Comparison of ENCODE assay signal across 20 cellular contexts in the genomic region with DNA sequence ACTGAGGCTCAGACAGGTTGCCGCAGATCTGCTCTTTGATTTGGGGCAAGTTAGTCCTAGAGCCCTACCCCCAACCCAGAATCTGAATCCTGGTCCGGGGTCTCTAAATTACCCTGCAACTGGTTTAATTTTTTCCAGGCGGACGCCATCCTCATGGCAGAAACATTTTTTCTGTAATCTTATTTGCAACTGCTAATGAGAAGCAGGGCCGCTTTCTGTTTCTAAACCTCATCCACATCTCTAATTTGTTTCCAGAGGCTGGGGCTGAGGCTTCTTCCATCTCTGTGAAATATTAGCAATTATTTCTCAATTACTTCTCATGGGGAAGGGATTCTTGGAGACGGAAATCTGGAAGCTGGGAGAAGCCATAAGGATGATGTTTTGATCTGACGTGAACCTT.
"Had no signal": no experiment of that assay in that cellular context is flagged by ENCODE, and none has a peak within 500 bp of the region (broad histone marks: within the 10 kb centered on the region; RNA-seq: fewer than 3 reads in every experiment).

No MANE protein-coding gene starts in this region.

- H3K4me1 ChIP-seq: tibial artery had no signal

- H3K9me3 Mint-ChIP-seq: activated B cell treated with CpG ODN at 0.5 μM for 24 hours; activated naive CD8-positive, alpha-beta T cell treated with anti-CD3 and anti-CD28 coated beads for 36 hours; effector memory CD8-positive, alpha-beta T cell; memory B cell; stimulated activated naive B cell treated with anti-CD40 and anti-IgM and Interleukin-4, amounts not matched to agents 10 μg/mL and 1 μg/mL and 100 μg/mL, for 72 hours had no signal

- H3K27ac Mint-ChIP-seq: activated B cell treated with CpG ODN at 0.5 μM for 24 hours; activated CD4-positive, alpha-beta T cell treated with anti-CD3 and anti-CD28 coated beads, Interleukin-2, amount 10 ng/mL, durations not matched to agents 7 days and 5 days; activated naive CD8-positive, alpha-beta T cell treated with anti-CD3 and anti-CD28 coated beads for 36 hours; effector memory CD8-positive, alpha-beta T cell; memory B cell; stimulated activated naive B cell treated with anti-CD40 and anti-IgM and Interleukin-4, amounts not matched to agents 10 μg/mL and 1 μg/mL and 100 μg/mL, for 72 hours had no signal

- H3K36me3 Mint-ChIP-seq: activated naive CD8-positive, alpha-beta T cell treated with anti-CD3 and anti-CD28 coated beads for 36 hours; memory B cell; stimulated activated naive B cell treated with anti-CD40 and anti-IgM and Interleukin-4, amounts not matched to agents 10 μg/mL and 1 μg/mL and 100 μg/mL, for 72 hours had no signal

- ATAC-seq: effector memory CD8-positive, alpha-beta T cell; left lung; stimulated activated naive B cell treated with anti-CD40 and anti-IgM and Interleukin-4, amounts not matched to agents 10 μg/mL and 1 μg/mL and 100 μg/mL, for 72 hours had no signal

- H3K27ac ChIP-seq: epithelial cell of prostate, left lung, neutrophil, tibial artery had no signal

- H3K27me3 ChIP-seq: left lung, neutrophil had no signal

- H3K27me3 Mint-ChIP-seq: activated B cell treated with CpG ODN at 0.5 μM for 24 hours; activated CD4-positive, alpha-beta T cell treated with anti-CD3 and anti-CD28 coated beads, Interleukin-2, amount 10 ng/mL, durations not matched to agents 7 days and 5 days; effector memory CD8-positive, alpha-beta T cell; memory B cell; stimulated activated naive B cell treated with anti-CD40 and anti-IgM and Interleukin-4, amounts not matched to agents 10 μg/mL and 1 μg/mL and 100 μg/mL, for 72 hours had no signal

- H3K9me3 ChIP-seq: neutrophil, tibial artery had no signal

- H3K4me3 ChIP-seq: left lung, tibial artery had no signal

- H3K4me3 Mint-ChIP-seq: activated B cell treated with CpG ODN at 0.5 μM for 24 hours; activated CD4-positive, alpha-beta T cell treated with anti-CD3 and anti-CD28 coated beads, Interleukin-2, amount 10 ng/mL, durations not matched to agents 7 days and 5 days; activated naive CD8-positive, alpha-beta T cell treated with anti-CD3 and anti-CD28 coated beads for 36 hours; effector memory CD8-positive, alpha-beta T cell; memory B cell; stimulated activated naive B cell treated with anti-CD40 and anti-IgM and Interleukin-4, amounts not matched to agents 10 μg/mL and 1 μg/mL and 100 μg/mL, for 72 hours had no signal

- FAIRE-seq: kidney, TTC549 had no signal

- H3K36me3 ChIP-seq: left lung, neutrophil, tibial artery had no signal

- DNase-seq: activated B cell treated with CpG ODN at 0.5 μM for 24 hours; activated CD4-positive, alpha-beta T cell treated with anti-CD3 and anti-CD28 coated beads, Interleukin-2, amount 10 ng/mL, durations not matched to agents 7 days and 5 days; activated CD8-positive, alpha-beta memory T cell treated with anti-CD3 and anti-CD28 coated beads for 24 hours; activated naive CD8-positive, alpha-beta T cell treated with anti-CD3 and anti-CD28 coated beads for 36 hours; amygdala; cerebellar nuclear complex; effector memory CD8-positive, alpha-beta T cell; hypothalamus; kidney; left lung; SIG-M5; stimulated activated CD4-positive, alpha-beta T cell treated with anti-CD3 and anti-CD28 coated beads, Interleukin-15, amount 100 ng/mL, for 24 hours; stimulated activated CD4-positive, alpha-beta T cell treated with anti-CD3 and anti-CD28 coated beads, Interleukin-4, amount 100 ng/mL, for 1 hour; stimulated activated naive B cell treated with anti-CD40 and anti-IgM and Interleukin-4, amounts not matched to agents 10 μg/mL and 1 μg/mL and 100 μg/mL, for 72 hours; SW 1271; tibial artery had no signal
